Comparison of ENCODE assay signal across 16 cellular contexts in the genomic region with DNA sequence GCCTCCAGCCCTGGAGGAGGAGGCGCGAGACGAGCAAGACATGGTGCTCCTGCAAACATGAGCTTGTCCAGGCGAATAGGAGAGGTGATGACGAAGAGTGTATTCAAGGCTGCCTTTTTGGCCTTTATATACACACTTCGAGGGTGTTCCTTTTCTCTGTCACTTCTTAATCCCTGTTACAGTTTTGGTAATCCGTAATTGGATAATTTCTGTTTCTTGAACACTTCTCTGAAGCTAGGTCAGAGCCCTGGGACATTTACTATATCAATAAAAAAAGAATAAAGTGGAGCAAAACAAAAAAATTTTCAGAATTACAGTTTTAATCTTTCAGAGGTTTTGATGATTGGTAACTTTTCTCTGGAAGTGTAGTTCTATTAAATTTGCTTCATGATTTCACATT. TPM values are rescaled to one million over a fixed set of nuclear protein-coding genes. Genes with fewer than 3 reads are reported as not detected.
A peak's percentile ranks its signal among the peaks of the same experiment; 100 is the strongest.
DNase-seq lines count a peak whose midpoint lies in the region; ATAC-seq and TF ChIP-seq lines count a peak whose summit lies in the region.
"Had no signal": no experiment of that assay in that cellular context is flagged by ENCODE, and none has a peak within 500 bp of the region (broad histone marks: within the 10 kb centered on the region; RNA-seq: fewer than 3 reads in every experiment).

A gene (minus strand): TSS at position 101 of the 400 bp plus-strand sequence. CDS start 59 bp downstream, at position 42.

- intact Hi-C loops in IMR-90 (cut with micrococcal nuclease) = loop anchor here (10.0 kb wide), 1 partner anchor 51 kb away; a partner anchor contains a TSS
- intact Hi-C loops in activated T-helper 1 cell treated with anti-CD3 and anti-CD28 coated beads, Interleukin-12 subunit alpha, Interleukin-12 subunit beta, Interleukin-2, Interleukin-4 antibody, amounts not matched to agents 30 ng/mL and 10 ng/mL and 1 ng/mL, durations not matched to agents 14 hours and 24 hours and 36 hours (cut with micrococcal nuclease) = no loop called here

- H3K9ac ChIP-seq in IMR-90 (ENCODE audit: low read depth, low read length) (no peak within 1 kb of the TSS), neuronal stem cell (ENCODE audit: low read depth, low read length, poor library complexity) (no peak within 1 kb of the TSS)

- no CpG with 5 or more reads among the region's 7 CpGs for WGBS in IMR-90 (ENCODE audit: extremely low coverage in 2 of 2, insufficient read length in 1 of 2), 2 experiments
- WGBS in esophagus, 2 donors = 35 to 55% methylated on average over 7 of the region's 7 CpGs
- WGBS in neuronal stem cell (ENCODE audit: extremely low coverage in 2 of 2, insufficient read length in 2 of 2, insufficient replicate concordance in 1 of 2), 2 donors = no CpG with 5 or more reads among the region's 7 CpGs

- H3K4me2 ChIP-seq in IMR-90 (ENCODE audit: low read depth, low read length) (no peak within 1 kb of the TSS), neuronal stem cell (ENCODE audit: insufficient read depth, low read length, poor library complexity, severe bottlenecking) (no peak within 1 kb of the TSS), osteoblast (ENCODE audit: insufficient read depth, low read length) (no peak within 1 kb of the TSS)

- H2BK15ac ChIP-seq in IMR-90 (ENCODE audit: low read depth, low read length) (no peak within 1 kb of the TSS), neuronal stem cell (ENCODE audit: low read length) (no peak within 1 kb of the TSS)

- no TSS peak for BruUV-seq in IMR-90 (replicated peaks; lab: Mats Ljungman, UMichigan)

- H4K5ac ChIP-seq in IMR-90 (ENCODE audit: low read depth, low read length) = no peak within 1 kb of the TSS

- no peak within 1 kb of the TSS for H2BK120ac ChIP-seq in IMR-90 (ENCODE audit: low read depth, low read length)
- H2BK120ac ChIP-seq in neuronal stem cell (ENCODE audit: low read depth, low read length) = no peak within 1 kb of the TSS

- no peak within 1 kb of the TSS for H3K4me3 ChIP-seq in IMR-90 (ENCODE audit: insufficient read depth, low read depth, low read length)
- peak within 1 kb of the TSS in 1 of 2 donors; percentile 5 for H3K4me3 ChIP-seq in esophagus (ENCODE audit: low read depth in 1 of 2, low read length in 2 of 2)
- H3K4me3 ChIP-seq in neuronal stem cell (ENCODE audit: low read length in 2 of 2) = no peak within 1 kb of the TSS
- H3K4me3 ChIP-seq in osteoblast (ENCODE audit: insufficient read depth, low read length) = no peak within 1 kb of the TSS
- H3K4me3 ChIP-seq: HAP-1 had no signal

- H3K14ac ChIP-seq in IMR-90 (replicated peaks; ENCODE audit: low read depth, low read length) (no peak within 1 kb of the TSS), neuronal stem cell (ENCODE audit: low read length) (no peak within 1 kb of the TSS)

- no peaks in the 10 kb centered on the region for H3K79me2 ChIP-seq in osteoblast (ENCODE audit: insufficient read depth, low read length)

- dilution Hi-C loops in IMR-90 (cut with HindIII; ENCODE audit: low sequenced_read_pairs, unreplicated experiment) = no loop called here

- H3K36me3 Mint-ChIP-seq in activated T-helper 1 cell treated with anti-CD3 and anti-CD28 coated beads, Interleukin-12 subunit alpha, Interleukin-12 subunit beta, Interleukin-2, Interleukin-4 antibody, amounts not matched to agents 30 ng/mL and 10 ng/mL and 1 ng/mL, durations not matched to agents 14 hours and 24 hours and 36 hours (ENCODE audit: low read depth) = no peaks in the 10 kb centered on the region
- H3K36me3 Mint-ChIP-seq in glutamatergic neuron (ENCODE audit: unreplicated experiment) = no peaks in the 10 kb centered on the region
- H3K36me3 Mint-ChIP-seq: CD4-positive, alpha-beta memory T cell had no signal

- no peak within 1 kb of the TSS for H2BK12ac ChIP-seq in neuronal stem cell (ENCODE audit: low read length)

- no peak within 1 kb of the TSS for H4K91ac ChIP-seq in IMR-90 (ENCODE audit: insufficient read depth, low read depth, low read length)
- H4K91ac ChIP-seq in neuronal stem cell (ENCODE audit: low read depth, low read length, poor library complexity) = no peak within 1 kb of the TSS

- H3K23ac ChIP-seq in IMR-90 (ENCODE audit: low read depth, low read length) (no peak within 1 kb of the TSS), neuronal stem cell (ENCODE audit: low read depth, low read length, poor library complexity) (no peak within 1 kb of the TSS)

- peak within 1 kb of the TSS; percentile 53 for H2AFZ ChIP-seq in IMR-90 (replicated peaks; ENCODE audit: low read length, poor library complexity)
- no peak within 1 kb of the TSS for H2AFZ ChIP-seq in neuronal stem cell (ENCODE audit: low read length)
- no peak within 1 kb of the TSS for H2AFZ ChIP-seq in osteoblast (ENCODE audit: low read length)

- no peaks in the 10 kb centered on the region for H4K20me1 ChIP-seq in IMR-90 (ENCODE audit: insufficient read depth, low read length)
- H4K20me1 ChIP-seq in osteoblast (ENCODE audit: insufficient read depth, low read length) = no peaks in the 10 kb centered on the region

- H3K27ac Mint-ChIP-seq in activated T-helper 1 cell treated with anti-CD3 and anti-CD28 coated beads, Interleukin-12 subunit alpha, Interleukin-12 subunit beta, Interleukin-2, Interleukin-4 antibody, amounts not matched to agents 30 ng/mL and 10 ng/mL and 1 ng/mL, durations not matched to agents 14 hours and 24 hours and 36 hours = peak within 1 kb of the TSS; percentile 27
- no peak within 1 kb of the TSS for H3K27ac Mint-ChIP-seq in glutamatergic neuron (ENCODE audit: unreplicated experiment)
- H3K27ac Mint-ChIP-seq: CD4-positive, alpha-beta memory T cell had no signal

- no peaks in the 10 kb centered on the region for H3K9me3 Mint-ChIP-seq in activated T-helper 1 cell treated with anti-CD3 and anti-CD28 coated beads, Interleukin-12 subunit alpha, Interleukin-12 subunit beta, Interleukin-2, Interleukin-4 antibody, amounts not matched to agents 30 ng/mL and 10 ng/mL and 1 ng/mL, durations not matched to agents 14 hours and 24 hours and 36 hours
- H3K9me3 Mint-ChIP-seq in glutamatergic neuron (ENCODE audit: unreplicated experiment) = no peaks in the 10 kb centered on the region
- H3K9me3 Mint-ChIP-seq: CD4-positive, alpha-beta memory T cell had no signal

- no peak within 1 kb of the TSS for H3K4me3 Mint-ChIP-seq in activated T-helper 1 cell treated with anti-CD3 and anti-CD28 coated beads, Interleukin-12 subunit alpha, Interleukin-12 subunit beta, Interleukin-2, Interleukin-4 antibody, amounts not matched to agents 30 ng/mL and 10 ng/mL and 1 ng/mL, durations not matched to agents 14 hours and 24 hours and 36 hours
- H3K4me3 Mint-ChIP-seq in glutamatergic neuron (ENCODE audit: unreplicated experiment) = no peak within 1 kb of the TSS
- H3K4me3 Mint-ChIP-seq: CD4-positive, alpha-beta memory T cell had no signal

- in situ Hi-C loops in IMR-90 (cut with MboI; ENCODE audit: low sequenced_read_pairs) = no loop called here

- no peaks in the 10 kb centered on the region for H3K4me1 Mint-ChIP-seq in activated T-helper 1 cell treated with anti-CD3 and anti-CD28 coated beads, Interleukin-12 subunit alpha, Interleukin-12 subunit beta, Interleukin-2, Interleukin-4 antibody, amounts not matched to agents 30 ng/mL and 10 ng/mL and 1 ng/mL, durations not matched to agents 14 hours and 24 hours and 36 hours (ENCODE audit: low read depth)
- H3K4me1 Mint-ChIP-seq in glutamatergic neuron (ENCODE audit: low read depth, unreplicated experiment) = peaks cover 2% of the 10 kb centered on the region
- H3K4me1 Mint-ChIP-seq: CD4-positive, alpha-beta memory T cell had no signal

- POLR2A ChIA-PET in IMR-90 (lab: Charles Lee; ENCODE audit: unreplicated experiment) = no interaction called here

- H3K4ac ChIP-seq in IMR-90 (ENCODE audit: low read depth, low read length) (no peak within 1 kb of the TSS), neuronal stem cell (ENCODE audit: low read length) (no peak within 1 kb of the TSS)

- H3K36me3 ChIP-seq in IMR-90 (ENCODE audit: control insufficient read depth, insufficient read depth, low read length) (no peaks in the 10 kb centered on the region), esophagus (ENCODE audit: control insufficient read depth in 2 of 2, insufficient read depth in 2 of 2, low read length in 1 of 2) (no peaks in the 10 kb centered on the region), neuronal stem cell (replicated peaks in 1 of 2; ENCODE audit: control insufficient read depth in 2 of 2, insufficient read depth in 2 of 2, low read length in 2 of 2) (no peaks in the 10 kb centered on the region), osteoblast (ENCODE audit: insufficient read depth, low read length) (no peaks in the 10 kb centered on the region)
- H3K36me3 ChIP-seq: BE2C, HAP-1 had no signal

- DNase-seq in IMR-90 (no peak), neuronal stem cell (ENCODE audit: low spot score) (no peak), glutamatergic neuron (no peak), osteoblast (ENCODE audit: insufficient read length, low spot score, missing footprints) (no peak), ureter (ENCODE audit: low spot score) (no peak)
- no peak for DNase-seq in activated T-helper 1 cell treated with anti-CD3 and anti-CD28 coated beads, Interleukin-12 subunit alpha, Interleukin-12 subunit beta, Interleukin-2, Interleukin-4 antibody, amounts not matched to agents 30 ng/mL and 10 ng/mL and 1 ng/mL, durations not matched to agents 14 hours and 24 hours and 36 hours (ENCODE audit: low spot score)
- DNase-seq: BE2C; CD4-positive, alpha-beta memory T cell; DMS79 treated with DMSO at 0.1 percent for 48 hours; EL; GOT3 had no signal

- H3K18ac ChIP-seq in IMR-90 (ENCODE audit: low read depth, low read length) (no peak within 1 kb of the TSS), neuronal stem cell (ENCODE audit: low read length) (peak within 1 kb of the TSS; percentile 92)

- H2AK9ac ChIP-seq in IMR-90 (replicated peaks; ENCODE audit: low read depth, low read length, poor library complexity) = no peak within 1 kb of the TSS

- H2BK5ac ChIP-seq in IMR-90 (ENCODE audit: low read depth, low read length, poor library complexity, severe bottlenecking) = no peak within 1 kb of the TSS
- H2BK5ac ChIP-seq in neuronal stem cell (ENCODE audit: low read length) = no peak within 1 kb of the TSS

- TF ChIP-seq CTCF in IMR-90 (conservative IDR thresholded peaks at IDR 0.05; ENCODE audit: low read depth, low read length) = no peak
- TF ChIP-seq CTCF in glutamatergic neuron (IDR thresholded peaks at IDR 0.05; ENCODE audit: partially characterized antibody, unreplicated experiment) = no peak
- TF ChIP-seq CTCF in osteoblast (IDR thresholded peaks at IDR 0.05; ENCODE audit: extremely low read depth, low read depth, low read length) = no peak

- no peaks in the 10 kb centered on the region for H3K4me1 ChIP-seq in IMR-90 (ENCODE audit: control insufficient read depth, insufficient read depth, low read length)
- H3K4me1 ChIP-seq in esophagus (ENCODE audit: control insufficient read depth in 2 of 2, insufficient read depth in 2 of 2, low read length in 1 of 2) = no peaks in the 10 kb centered on the region
- H3K4me1 ChIP-seq in neuronal stem cell (ENCODE audit: control insufficient read depth in 2 of 2, insufficient read depth in 1 of 2, low read depth in 1 of 2, low read length in 2 of 2) = peaks cover 3 to 4% of the 10 kb centered on the region in 2 donors
- no peaks in the 10 kb centered on the region for H3K4me1 ChIP-seq in osteoblast (ENCODE audit: insufficient read depth, low read length)
- H3K4me1 ChIP-seq: BE2C, HAP-1 had no signal

- H3K56ac ChIP-seq in IMR-90 (ENCODE audit: extremely low read depth, insufficient read depth, low read length) = no peak within 1 kb of the TSS

- TF ChIP-seq POLR2A in IMR-90 (IDR thresholded peaks at IDR 0.05; ENCODE audit: low read depth, low read length) = no peak

- H3K27ac ChIP-seq in IMR-90 (ENCODE audit: insufficient read depth, low read length) (no peak within 1 kb of the TSS), esophagus (ENCODE audit: low read depth in 2 of 2, low read length in 1 of 2) (peak within 1 kb of the TSS in 1 of 2 donors; percentile 38), neuronal stem cell (replicated peaks; ENCODE audit: low read length) (no peak within 1 kb of the TSS), osteoblast (ENCODE audit: low read depth, low read length) (no peak within 1 kb of the TSS)
- H3K27ac ChIP-seq: C4-2B had no signal

- H4K8ac ChIP-seq in IMR-90 (ENCODE audit: low read depth in 2 of 2, low read length in 2 of 2) = no peak within 1 kb of the TSS
- no peak within 1 kb of the TSS for H4K8ac ChIP-seq in neuronal stem cell (ENCODE audit: low read depth, low read length)

- H3K27me3 ChIP-seq in IMR-90 (ENCODE audit: control insufficient read depth, insufficient read depth, low read length) = peaks cover 41% of the 10 kb centered on the region
- H3K27me3 ChIP-seq in esophagus (ENCODE audit: control insufficient read depth in 1 of 2, insufficient read depth in 2 of 2, low read length in 2 of 2) = no peaks in the 10 kb centered on the region
- H3K27me3 ChIP-seq in neuronal stem cell (ENCODE audit: control insufficient read depth in 3 of 3, insufficient read depth in 3 of 3, low read depth in 1 of 3, low read length in 3 of 3) = peaks cover 0 to 13% (median 0%) of the 10 kb centered on the region in 3 experiments
- peaks cover 38% of the 10 kb centered on the region for H3K27me3 ChIP-seq in osteoblast (ENCODE audit: insufficient read depth, low read length)

- no peak for ATAC-seq in IMR-90 (ENCODE audit: low read depth)

- TF ChIP-seq RAD21 in IMR-90 (IDR thresholded peaks at IDR 0.05; ENCODE audit: low read length) = no peak

- no peaks in the 10 kb centered on the region for H3K79me1 ChIP-seq in IMR-90 (ENCODE audit: low read depth in 1 of 2, low read length in 2 of 2)
- H3K79me1 ChIP-seq in neuronal stem cell (ENCODE audit: low read depth, low read length) = no peaks in the 10 kb centered on the region

- H2BK20ac ChIP-seq in IMR-90 (ENCODE audit: low read depth, low read length) = no peak within 1 kb of the TSS

- CTCF ChIA-PET in IMR-90 (lab: Yijun Ruan, JAX) = no interaction called here

- H2AK5ac ChIP-seq in IMR-90 (ENCODE audit: low read depth, low read length) = no peak within 1 kb of the TSS
- H2AK5ac ChIP-seq in neuronal stem cell (ENCODE audit: low read depth, low read length) = no peak within 1 kb of the TSS

- peaks cover 23% of the 10 kb centered on the region for H3K27me3 Mint-ChIP-seq in activated T-helper 1 cell treated with anti-CD3 and anti-CD28 coated beads, Interleukin-12 subunit alpha, Interleukin-12 subunit beta, Interleukin-2, Interleukin-4 antibody, amounts not matched to agents 30 ng/mL and 10 ng/mL and 1 ng/mL, durations not matched to agents 14 hours and 24 hours and 36 hours (ENCODE audit: insufficient read depth)
- H3K27me3 Mint-ChIP-seq in glutamatergic neuron (ENCODE audit: unreplicated experiment) = peaks cover 2% of the 10 kb centered on the region

- H3K9me3 ChIP-seq in IMR-90 (ENCODE audit: control insufficient read depth, insufficient read depth, low read length) = no peaks in the 10 kb centered on the region; the same call in 1 of the 2 replicates
- H3K9me3 ChIP-seq in esophagus (ENCODE audit: control insufficient read depth in 2 of 2, insufficient read depth in 1 of 2, low read depth in 1 of 2, low read length in 1 of 2) = no peaks in the 10 kb centered on the region
- no peaks in the 10 kb centered on the region for H3K9me3 ChIP-seq in neuronal stem cell (replicated peaks in 1 of 2; ENCODE audit: control insufficient read depth in 2 of 2, insufficient read depth in 1 of 2, low read depth in 1 of 2, low read length in 2 of 2)
- H3K9me3 ChIP-seq in osteoblast (ENCODE audit: low read depth, low read length) = no peaks in the 10 kb centered on the region
- H3K9me3 ChIP-seq: BE2C, HAP-1 had no signal

- H3K9me1 ChIP-seq in IMR-90 (ENCODE audit: insufficient read depth, low read length) = no peaks in the 10 kb centered on the region

RNA-seq across cellular contexts. Expression of the gene that starts here (rescaled TPM):
- not detected in 2 replicates for total RNA-seq in IMR-90 (2012; rRNA removed)
- not detected in 2 replicates for polyA plus RNA-seq in IMR-90 (2012; rRNA removed)
- not detected in 2 replicates for polyA plus RNA-seq in IMR-90 (2012; cell fraction: cytosol; rRNA removed)
- polyA plus RNA-seq in IMR-90 (2012; cell fraction: nucleus; rRNA removed; ENCODE audit: low replicate concordance) = not detected in 2 replicates
- total RNA-seq in activated T-helper 1 cell treated with anti-CD3 and anti-CD28 coated beads, Interleukin-12 subunit alpha, Interleukin-12 subunit beta, Interleukin-2, Interleukin-4 antibody, amounts not matched to agents 30 ng/mL and 10 ng/mL and 1 ng/mL, durations not matched to agents 14 hours and 24 hours and 36 hours = not detected in 2 replicates
- 100 to 1,000 TPM; 116 to 229 TPM for polyA plus RNA-seq in esophagus
- not detected for polyA plus RNA-seq in neuronal stem cell (2013, experiment 1 of 2)
- not detected for polyA plus RNA-seq in neuronal stem cell (2013, experiment 2 of 2)
- not detected for total RNA-seq in glutamatergic neuron (ENCODE audit: unreplicated experiment)
- total RNA-seq in osteoblast = not detected in 2 replicates
- total RNA-seq in ureter = 0.52 TPM
- total RNA-seq: CD4-positive, alpha-beta memory T cell; HT1080 had no signal
- polyA plus RNA-seq: AG04450; CD4-positive, alpha-beta memory T cell had no signal

Comparison
In these comparisons a context has a peak if more than half of its experiments do, and no peak if none do; other contexts are left out.
1. RNA of the gene that starts here (polyA plus RNA-seq): 116 to 229 TPM in esophagus; not detected in IMR-90; every median in the first group is over 100 times any median in the second.